In genomic region chr19:18091217-18091608, GRCh38 we compare ENCODE assay signal across 9 cellular contexts. TPM values are rescaled to one million over a fixed set of nuclear protein-coding genes. Genes with fewer than 3 reads are reported as not detected.
A peak's percentile ranks its signal among the peaks of the same experiment; 100 is the strongest.
DNase-seq lines count a peak whose midpoint lies in the region; ATAC-seq and TF ChIP-seq lines count a peak whose summit lies in the region.
"Had no signal": no experiment of that assay in that cellular context is flagged by ENCODE, and none has a peak within 500 bp of the region (broad histone marks: within the 10 kb centered on the region; RNA-seq: fewer than 3 reads in every experiment).

No MANE protein-coding gene starts in this region.

- ATAC-seq in lower lobe of right lung (peak; percentile 76 to 81), HG03039 (IDR thresholded peaks at IDR 0.05; ENCODE audit: unreplicated experiment) (no peak)

- H3K27me3 ChIP-seq in BLaER1 (no peaks in the 10 kb centered on the region), lower lobe of right lung (ENCODE audit: low read depth) (no peaks in the 10 kb centered on the region)

- H3K4me2 ChIP-seq in BLaER1, result peak overlapping the region; percentile 68

- H3K27ac Mint-ChIP-seq in nephron progenitor cell, result no peak overlapping the region

- peak overlapping the region; percentile 58; the same call in 1 of the 2 replicates for H3K9ac ChIP-seq in BLaER1
- H3K9ac ChIP-seq: parathyroid adenoma had no signal

- no peaks in the 10 kb centered on the region for H4K20me1 ChIP-seq in BLaER1

- H3K27me3 Mint-ChIP-seq in nephron progenitor cell (ENCODE audit: low read depth, poor library complexity), result peaks cover 31% of the 10 kb centered on the region

- peak; percentile 86 for DNase-seq in NAMALWA (ENCODE audit: low spot score)
- peak; percentile 66 for DNase-seq in activated T-helper 1 cell treated with Interleukin-2 at 50 U/mL for 16 hours (ENCODE audit: low read depth)
- DNase-seq in lower lobe of right lung, result peak; percentile 88
- DNase-seq in stimulated activated naive CD4-positive, alpha-beta T cell treated with Interleukin-2 at 50 U/mL for 16 hours (lab: John Stamatoyannopoulos, UW), result peak; percentile 87
- DNase-seq in nephron progenitor cell, result no peak
- no peak for DNase-seq in NCI-H69 (lab: John Stamatoyannopoulos, UW)

- H3K36me3 ChIP-seq in BLaER1 (no peaks in the 10 kb centered on the region), lower lobe of right lung (no peaks in the 10 kb centered on the region)

- no peaks in the 10 kb centered on the region for H3K9me3 Mint-ChIP-seq in nephron progenitor cell

- no peak overlapping the region for H3K4me3 ChIP-seq in BLaER1
- no peak overlapping the region for H3K4me3 ChIP-seq in lower lobe of right lung

- H3K4me1 Mint-ChIP-seq in nephron progenitor cell, result peaks cover 12% of the 10 kb centered on the region

- intact Hi-C loops in lower lobe of right lung (cut with DNase I), result no loop called here

- no peaks in the 10 kb centered on the region for H3K36me3 Mint-ChIP-seq in nephron progenitor cell (ENCODE audit: low read depth)

- no peak for TF ChIP-seq CTCF in lower lobe of right lung (IDR thresholded peaks at IDR 0.05)
- no peak for TF ChIP-seq CTCF in nephron progenitor cell (IDR thresholded peaks at IDR 0.05)

- H3K4me1 ChIP-seq in BLaER1 (peaks cover 61% of the 10 kb centered on the region), lower lobe of right lung (peaks cover 22% of the 10 kb centered on the region)
- H3K4me1 ChIP-seq: parathyroid adenoma had no signal

- H3K9me3 ChIP-seq in BLaER1 (no peaks in the 10 kb centered on the region), lower lobe of right lung (no peaks in the 10 kb centered on the region)

- H3K27ac ChIP-seq in BLaER1 (peak overlapping the region; percentile 73), lower lobe of right lung (peak overlapping the region; percentile 78)
- H3K27ac ChIP-seq: parathyroid adenoma had no signal

- H3K4me3 Mint-ChIP-seq in nephron progenitor cell, result no peak overlapping the region

RNA-seq across cellular contexts. Expression of gene IL12RB1, which starts 4.5 kb away (rescaled TPM):
- 14.6 TPM for total RNA-seq in lower lobe of right lung

RNA-seq across cellular contexts. Expression of gene MAST3, which starts 6.4 kb away (rescaled TPM):
- 29.2 TPM for total RNA-seq in lower lobe of right lung

Comparison
In these comparisons a context has a peak if more than half of its experiments do, and no peak if none do; other contexts are left out.
1. DNase-seq: peak in NAMALWA (single experiment), activated T-helper 1 cell treated with Interleukin-2 at 50 U/mL for 16 hours (single experiment), lower lobe of right lung (single experiment) and stimulated activated naive CD4-positive, alpha-beta T cell treated with Interleukin-2 at 50 U/mL for 16 hours (single experiment); none in nephron progenitor cell (single experiment) and NCI-H69 (single experiment).